Comparison of ENCODE assay signal across 8 cellular contexts in genomic region chr5:172123269-172123692, GRCh38.
A peak's percentile ranks its signal among the peaks of the same experiment; 100 is the strongest.
DNase-seq lines count a peak whose midpoint lies in the region; ATAC-seq and TF ChIP-seq lines count a peak whose summit lies in the region.

No MANE protein-coding gene starts in this region.

- peak overlapping the region; percentile 45 for H3K9ac ChIP-seq in mesenchymal stem cell (ENCODE audit: low read length)

- 46% methylated on average over 4 of the region's 4 CpGs for WGBS in mesenchymal stem cell

- H2BK15ac ChIP-seq in mesenchymal stem cell (ENCODE audit: low read depth, poor library complexity, severe bottlenecking), result no peak overlapping the region

- H2AK5ac ChIP-seq in mesenchymal stem cell (ENCODE audit: low read length, severe bottlenecking), result peak overlapping the region; percentile 84

- H3K27ac ChIP-seq in dorsolateral prefrontal cortex (peak overlapping the region in 4 of 59 donors; percentile 14 to 63 (median 40)), mesenchymal stem cell (ENCODE audit: low read length, poor library complexity, severe bottlenecking) (peak overlapping the region; percentile 19)

- H2AFZ ChIP-seq in mesenchymal stem cell (ENCODE audit: low read depth, low read length), result no peak overlapping the region

- no peak overlapping the region for H4K91ac ChIP-seq in mesenchymal stem cell (ENCODE audit: low read length)

- ATAC-seq in HG02642 (IDR thresholded peaks at IDR 0.05; ENCODE audit: poor library complexity, unreplicated experiment), result no peak
- ATAC-seq in GM21737 (IDR thresholded peaks at IDR 0.05; ENCODE audit: unreplicated experiment), result no peak

- H3K36me3 ChIP-seq in mesenchymal stem cell (ENCODE audit: control insufficient read depth in 1 of 2, insufficient read depth in 2 of 2, low read depth in 1 of 2, low read length in 2 of 2), result peaks cover 22 to 41% of the 10 kb centered on the region in 2 experiments

- no peak overlapping the region for H4K8ac ChIP-seq in mesenchymal stem cell (ENCODE audit: low read length)

- no peak overlapping the region for H3K14ac ChIP-seq in mesenchymal stem cell (ENCODE audit: low read length in 2 of 2)

- no peak overlapping the region for H3K4me2 ChIP-seq in mesenchymal stem cell (ENCODE audit: low read length, poor library complexity, severe bottlenecking)

- no peak overlapping the region for H2BK120ac ChIP-seq in mesenchymal stem cell (ENCODE audit: low read depth, low read length)

- H3K4ac ChIP-seq in mesenchymal stem cell (ENCODE audit: low read depth in 1 of 2, low read length in 2 of 2), result no peak overlapping the region

- H3K9me3 ChIP-seq in mesenchymal stem cell (ENCODE audit: control insufficient read depth, low read length), result no peaks in the 10 kb centered on the region

- H3K27me3 ChIP-seq in dorsolateral prefrontal cortex (no peaks in the 10 kb centered on the region), mesenchymal stem cell (ENCODE audit: control insufficient read depth in 1 of 2, insufficient read depth in 1 of 2, low read length in 2 of 2) (no peaks in the 10 kb centered on the region)

- peaks cover 7% of the 10 kb centered on the region for H3K4me1 ChIP-seq in mesenchymal stem cell (ENCODE audit: control insufficient read depth, insufficient read depth, low read depth, low read length)

- H2BK12ac ChIP-seq in mesenchymal stem cell (ENCODE audit: low read length in 2 of 2), result peak overlapping the region in 1 of 2 experiments; percentile 54

- H2BK5ac ChIP-seq in mesenchymal stem cell (ENCODE audit: low read depth, low read length, poor library complexity, severe bottlenecking), result no peak overlapping the region

- intact Hi-C loops in dorsolateral prefrontal cortex (cut with DNase I), result no loop called here

- POLR2A ChIA-PET in GM10248 (lab: Yijun Ruan, JAX), result no interaction called here

- peaks cover 33% of the 10 kb centered on the region for H3K79me1 ChIP-seq in mesenchymal stem cell (replicated peaks; ENCODE audit: low read length, poor library complexity, severe bottlenecking)

- H3K18ac ChIP-seq in mesenchymal stem cell (ENCODE audit: low read depth in 1 of 2, low read length in 2 of 2), result no peak overlapping the region

- peak; percentile 51 for DNase-seq in COR-L47 (lab: John Stamatoyannopoulos, UW)
- peak; percentile 48 for DNase-seq in NCI-H226
- peak in 9 of 10 donors; percentile 47 to 85 (median 69) for DNase-seq in dorsolateral prefrontal cortex
- peak; percentile 76 for DNase-seq in mesenchymal stem cell
- DNase-seq in activated T-cell treated with anti-CD3 and anti-CD28 coated beads, Interleukin-2, amount 50 U/mL, for 1 hour, result no peak
- DNase-seq in GM10248 (ENCODE audit: extremely low spot score), result no peak

- H3K4me3 ChIP-seq in dorsolateral prefrontal cortex (no peak overlapping the region), mesenchymal stem cell (ENCODE audit: insufficient read depth in 1 of 2, low read depth in 1 of 2, low read length in 2 of 2) (no peak overlapping the region)

- no peak overlapping the region for H3K23ac ChIP-seq in mesenchymal stem cell (ENCODE audit: low read length in 2 of 2)

- TF ChIP-seq CTCF in dorsolateral prefrontal cortex (IDR thresholded peaks at IDR 0.05 in 54 of 56, conservative IDR thresholded peaks at IDR 0.05 in 2 of 56; ENCODE audit: low read depth in 1 of 56, partially characterized antibody in 56 of 56) (peak in 46 of 56 donors; percentile 7 to 59 (median 38)), GM10248 (IDR thresholded peaks at IDR 0.05; ENCODE audit: control extremely low read depth, extremely low read depth, low read depth, missing control alignments) (no peak)

- CTCF ChIA-PET in GM10248 (lab: Yijun Ruan, JAX), result interaction anchor here (1.0 to 1.6 kb wide), 5 partner anchors 10 to 160 kb away, joined by 3 to 7 read pairs (median 3); partner anchors contain the start of gene STK10

Comparison
In these comparisons a context has a peak if more than half of its experiments do, and no peak if none do; other contexts are left out.
1. DNase-seq: peak in COR-L47 (single experiment), NCI-H226 (single experiment), dorsolateral prefrontal cortex (9 of 10) and mesenchymal stem cell (single experiment); none in activated T-cell treated with anti-CD3 and anti-CD28 coated beads, Interleukin-2, amount 50 U/mL, for 1 hour (single experiment) and GM10248 (single experiment).